In the genomic region with DNA sequence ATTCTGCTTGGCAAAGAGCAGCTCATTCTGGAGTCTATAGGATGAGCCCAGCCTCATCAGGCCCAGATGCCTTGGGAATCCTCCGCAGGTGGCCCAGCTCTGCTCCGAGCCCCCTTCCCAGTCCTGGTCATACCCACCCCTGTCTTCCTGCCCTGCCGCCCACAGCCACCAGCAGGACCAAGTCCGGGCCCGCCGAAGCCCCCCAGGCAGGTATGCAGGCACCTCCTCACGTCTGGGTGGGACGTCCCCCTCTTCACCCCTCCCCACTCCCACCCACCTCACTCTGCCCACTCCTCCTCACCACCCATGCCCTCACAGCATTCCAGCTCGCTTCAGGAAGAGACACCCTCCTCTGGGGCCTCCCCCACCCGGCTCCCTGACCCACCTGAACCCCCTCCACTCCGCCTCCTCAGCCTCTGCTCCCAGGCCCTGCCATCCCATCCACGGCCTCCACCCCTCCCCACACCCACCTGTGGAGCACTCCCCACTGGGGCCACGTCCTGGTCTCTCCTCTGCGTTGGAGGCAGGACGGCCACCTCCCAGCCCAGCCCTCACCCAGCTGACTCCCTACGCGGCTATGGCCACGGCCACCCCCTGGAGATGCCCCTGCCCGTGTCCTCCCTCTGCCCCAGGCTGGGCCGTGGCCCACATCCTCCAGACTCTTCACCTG, we compare ENCODE assay signal across 23 cellular contexts. TPM values are rescaled to one million over a fixed set of nuclear protein-coding genes. Genes with fewer than 3 reads are reported as not detected.
DNase-seq lines count a peak whose midpoint lies in the region; ATAC-seq, FAIRE-seq and TF ChIP-seq lines count a peak whose summit lies in the region.
"Had no signal": no experiment of that assay in that cellular context is flagged by ENCODE, and none has a peak within 500 bp of the region (broad histone marks: within the 10 kb centered on the region; RNA-seq: fewer than 3 reads in every experiment).

No MANE protein-coding gene starts in this region.

- H3K4ac ChIP-seq in IMR-90 (ENCODE audit: low read depth, low read length): no peak overlapping the region
- H3K4ac ChIP-seq in H1 (replicated peaks; ENCODE audit: insufficient read length, low read depth, low read length): no peak overlapping the region

- ATAC-seq in activated naive CD4-positive, alpha-beta T cell treated with anti-CD3 and anti-CD28 coated beads, Interleukin-2, amount 50 U/mL, for 72 hours: no peak
- ATAC-seq in IMR-90 (ENCODE audit: low read depth): no peak
- ATAC-seq in GM18861 (IDR thresholded peaks at IDR 0.05; ENCODE audit: unreplicated experiment): no peak
- ATAC-seq in left ventricle myocardium superior: no peak
- ATAC-seq: GM12878 had no signal

- H2BK120ac ChIP-seq in IMR-90 (ENCODE audit: low read depth, low read length) (no peak overlapping the region), H1 (replicated peaks; ENCODE audit: low read depth, low read length) (no peak overlapping the region)

- H3K9me3 ChIP-seq in IMR-90 (ENCODE audit: control insufficient read depth, insufficient read depth, low read length) (no peaks in the 10 kb centered on the region), H1 (ENCODE audit: insufficient read depth in 2 of 2, low read depth in 1 of 2, low read length in 1 of 2) (no peaks in the 10 kb centered on the region)
- H3K9me3 ChIP-seq: A549, BLaER1 had no signal

- peak overlapping the region; percentile 4 for H3K27ac Mint-ChIP-seq in activated naive CD4-positive, alpha-beta T cell treated with anti-CD3 and anti-CD28 coated beads, Interleukin-2, amount 10 ng/mL, durations not matched to agents 7 days and 5 days
- no peak overlapping the region for H3K27ac Mint-ChIP-seq in activated naive CD4-positive, alpha-beta T cell treated with anti-CD3 and anti-CD28 coated beads, Interleukin-2, amount 50 U/mL, for 72 hours
- H3K27ac Mint-ChIP-seq: CD14-positive monocyte; CD4-positive, alpha-beta memory T cell; HFFc6 had no signal

- H3K36me3 ChIP-seq in IMR-90 (ENCODE audit: control insufficient read depth, insufficient read depth, low read length) (no peaks in the 10 kb centered on the region), H1 (ENCODE audit: control insufficient read depth in 2 of 4, insufficient read depth in 4 of 4, low read length in 3 of 4) (no peaks in the 10 kb centered on the region; a peak in 1 of 8 replicates)
- H3K36me3 ChIP-seq: BLaER1 had no signal

- H3K4me2 ChIP-seq in IMR-90 (ENCODE audit: low read depth, low read length) (no peak overlapping the region), H1 (ENCODE audit: insufficient read depth in 1 of 2, low read depth in 2 of 2, low read length in 2 of 2) (no peak overlapping the region)
- H3K4me2 ChIP-seq: A549, BLaER1 had no signal

- H2BK15ac ChIP-seq in IMR-90 (ENCODE audit: low read depth, low read length) (no peak overlapping the region), H1 (ENCODE audit: low read length) (no peak overlapping the region)

- BruUV-seq in IMR-90 (replicated peaks; lab: Mats Ljungman, UMichigan): no TSS peak

- no peak for DNase-seq in activated naive CD4-positive, alpha-beta T cell treated with anti-CD3 and anti-CD28 coated beads, Interleukin-2, amount 10 ng/mL, durations not matched to agents 7 days and 5 days
- no peak for DNase-seq in activated naive CD4-positive, alpha-beta T cell treated with anti-CD3 and anti-CD28 coated beads, Interleukin-2, amount 50 U/mL, for 72 hours (ENCODE audit: low spot score in 2 of 2)
- no peak for DNase-seq in IMR-90
- no peak for DNase-seq in H1 (ENCODE audit: low read depth in 1 of 2, low spot score in 2 of 2)
- no peak for DNase-seq in DMS114 treated with DMSO at 0.1 percent for 48 hours (lab: John Stamatoyannopoulos, UW; ENCODE audit: unreplicated experiment)
- DNase-seq in left ventricle myocardium superior: no peak
- DNase-seq: Calu3; CD4-positive, alpha-beta memory T cell; DMS53; DND-41; EL; GM23248; HCEC 1CT; HFFc6; KG1 had no signal

- POLR2A ChIA-PET in IMR-90 (lab: Charles Lee; ENCODE audit: unreplicated experiment) (no interaction called here), H1 (lab: Charles Lee; ENCODE audit: partially characterized antibody) (interaction anchor here (1.0 to 1.1 kb wide), 2 partner anchors 9 to 98 kb away, joined by 3 read pairs; no protein-coding TSS in a partner anchor)

- CTCF ChIA-PET in activated naive CD4-positive, alpha-beta T cell treated with anti-CD3 and anti-CD28 coated beads, Interleukin-2, amount 10 ng/mL, durations not matched to agents 7 days and 5 days (lab: Charles Lee): no interaction called here
- CTCF ChIA-PET in IMR-90 (lab: Yijun Ruan, JAX): no interaction called here
- CTCF ChIA-PET in H1 (lab: Charles Lee; ENCODE audit: partially characterized antibody): interaction anchor here (1.1 to 1.8 kb wide), 3 partner anchors 23 to 205 kb away, joined by 3 to 5 read pairs (median 3); a partner anchor contains a TSS

- H3K4me1 ChIP-seq in IMR-90 (ENCODE audit: control insufficient read depth, insufficient read depth, low read length): no peaks in the 10 kb centered on the region
- H3K4me1 ChIP-seq in H1 (replicated peaks in 1 of 4; ENCODE audit: control insufficient read depth in 3 of 4, insufficient read depth in 4 of 4, low read length in 3 of 4): peaks cover 0 to 6% (median 3%) of the 10 kb centered on the region in 4 experiments; a peak in 4 of 7 replicates
- H3K4me1 ChIP-seq: A549 had no signal

- no peaks in the 10 kb centered on the region for H3K79me2 ChIP-seq in H1 (ENCODE audit: control insufficient read depth in 1 of 2, insufficient read depth in 2 of 2, low read length in 2 of 2)

- dilution Hi-C loops in IMR-90 (cut with HindIII; ENCODE audit: low sequenced_read_pairs, unreplicated experiment): no loop called here

- H4K20me1 ChIP-seq in IMR-90 (ENCODE audit: insufficient read depth, low read length) (no peaks in the 10 kb centered on the region), H1 (replicated peaks in 1 of 2; ENCODE audit: control insufficient read depth in 1 of 2, insufficient read depth in 2 of 2, low read length in 2 of 2) (peaks cover 0 to 1% of the 10 kb centered on the region in 2 experiments)

- H2BK12ac ChIP-seq in H1 (ENCODE audit: low read depth, low read length): no peak overlapping the region

- H2BK5ac ChIP-seq in IMR-90 (ENCODE audit: low read depth, low read length, poor library complexity, severe bottlenecking) (no peak overlapping the region), H1 (ENCODE audit: low read depth, low read length) (no peak overlapping the region)

- no peak overlapping the region for H3K9ac ChIP-seq in IMR-90 (ENCODE audit: low read depth, low read length)
- H3K9ac ChIP-seq in H1 (replicated peaks in 1 of 4; ENCODE audit: extremely low read depth in 1 of 4, low read depth in 3 of 4, low read length in 3 of 4): no peak overlapping the region
- H3K9ac ChIP-seq: BLaER1, GM23248 had no signal

- no peak overlapping the region for H3K4me3 ChIP-seq in IMR-90 (ENCODE audit: insufficient read depth, low read depth, low read length)
- H3K4me3 ChIP-seq in H1 (ENCODE audit: extremely low read depth in 1 of 4, insufficient read depth in 2 of 4, low read depth in 3 of 4, low read length in 4 of 4): no peak overlapping the region
- H3K4me3 ChIP-seq: A549, BLaER1, GM12878, GM23248 had no signal

- H3K9me1 ChIP-seq in IMR-90 (ENCODE audit: insufficient read depth, low read length): no peaks in the 10 kb centered on the region

- H3K14ac ChIP-seq in IMR-90 (replicated peaks; ENCODE audit: low read depth, low read length) (no peak overlapping the region), H1 (ENCODE audit: insufficient read length) (no peak overlapping the region)

- no peak overlapping the region for H3K4me3 Mint-ChIP-seq in activated naive CD4-positive, alpha-beta T cell treated with anti-CD3 and anti-CD28 coated beads, Interleukin-2, amount 10 ng/mL, durations not matched to agents 7 days and 5 days
- H3K4me3 Mint-ChIP-seq: CD14-positive monocyte; CD4-positive, alpha-beta memory T cell; HFFc6 had no signal

- TF ChIP-seq POLR2A in IMR-90 (IDR thresholded peaks at IDR 0.05; ENCODE audit: low read depth, low read length) (no peak), H1 (IDR thresholded peaks at IDR 0.05; ENCODE audit: control extremely low read depth in 1 of 2, low read depth in 2 of 2, low read length in 2 of 2) (no peak)

- FAIRE-seq in H1 (lab: Jason Lieb, UNC): no peak
- FAIRE-seq: A549, GM12878, H54 had no signal

- H3K18ac ChIP-seq in IMR-90 (ENCODE audit: low read depth, low read length) (no peak overlapping the region), H1 (ENCODE audit: extremely low read depth, low read length) (no peak overlapping the region)

- H3K27me3 ChIP-seq in IMR-90 (ENCODE audit: control insufficient read depth, insufficient read depth, low read length) (peaks cover 5% of the 10 kb centered on the region; the same call in 1 of the 2 replicates), H1 (replicated peaks in 1 of 4; ENCODE audit: control insufficient read depth in 3 of 4, extremely low read depth in 1 of 4, insufficient read depth in 3 of 4, low read length in 3 of 4) (no peaks in the 10 kb centered on the region)

- no peak overlapping the region for H2AK5ac ChIP-seq in IMR-90 (ENCODE audit: low read depth, low read length)
- H2AK5ac ChIP-seq in H1 (ENCODE audit: low read depth, low read length): no peak overlapping the region

- no peak overlapping the region for H2AK9ac ChIP-seq in IMR-90 (replicated peaks; ENCODE audit: low read depth, low read length, poor library complexity)

- H3K23me2 ChIP-seq in H1 (ENCODE audit: low read depth, low read length): no peaks in the 10 kb centered on the region

- in situ Hi-C loops in IMR-90 (cut with MboI; ENCODE audit: low sequenced_read_pairs): no loop called here

- no peaks in the 10 kb centered on the region for H3K36me3 Mint-ChIP-seq in activated naive CD4-positive, alpha-beta T cell treated with anti-CD3 and anti-CD28 coated beads, Interleukin-2, amount 10 ng/mL, durations not matched to agents 7 days and 5 days
- H3K36me3 Mint-ChIP-seq in activated naive CD4-positive, alpha-beta T cell treated with anti-CD3 and anti-CD28 coated beads, Interleukin-2, amount 50 U/mL, for 72 hours: no peaks in the 10 kb centered on the region
- H3K36me3 Mint-ChIP-seq: CD14-positive monocyte; CD4-positive, alpha-beta memory T cell had no signal

- TF ChIP-seq RAD21 in IMR-90 (IDR thresholded peaks at IDR 0.05; ENCODE audit: low read length) (no peak), H1 (IDR thresholded peaks at IDR 0.05 in 1 of 2, conservative IDR thresholded peaks at IDR 0.05 in 1 of 2; ENCODE audit: low read depth in 2 of 2, low read length in 2 of 2) (no peak)

- no peak overlapping the region for H4K91ac ChIP-seq in IMR-90 (ENCODE audit: insufficient read depth, low read depth, low read length)
- H4K91ac ChIP-seq in H1 (replicated peaks; ENCODE audit: insufficient read length, low read length): no peak overlapping the region

- peaks cover 3% of the 10 kb centered on the region for H3K9me3 Mint-ChIP-seq in activated naive CD4-positive, alpha-beta T cell treated with anti-CD3 and anti-CD28 coated beads, Interleukin-2, amount 10 ng/mL, durations not matched to agents 7 days and 5 days
- H3K9me3 Mint-ChIP-seq in activated naive CD4-positive, alpha-beta T cell treated with anti-CD3 and anti-CD28 coated beads, Interleukin-2, amount 50 U/mL, for 72 hours: no peaks in the 10 kb centered on the region
- H3K9me3 Mint-ChIP-seq: CD4-positive, alpha-beta memory T cell had no signal

- H4K8ac ChIP-seq in IMR-90 (ENCODE audit: low read depth in 2 of 2, low read length in 2 of 2) (no peak overlapping the region), H1 (ENCODE audit: extremely low read depth, insufficient read depth, low read length) (peak overlapping the region; percentile 79; the same call in 1 of the 2 replicates)

- no peak for TF ChIP-seq EP300 in H1 (IDR thresholded peaks at IDR 0.05; ENCODE audit: borderline replicate concordance in 1 of 2, low read depth in 2 of 2, low read length in 2 of 2)

- H3K27ac ChIP-seq in IMR-90 (ENCODE audit: insufficient read depth, low read length): no peak overlapping the region
- H3K27ac ChIP-seq in H1 (ENCODE audit: low read depth, low read length): no peak overlapping the region
- H3K27ac ChIP-seq: 22Rv1, A549, BLaER1, GM23248, HL-60 had no signal

- H3K4me1 Mint-ChIP-seq in activated naive CD4-positive, alpha-beta T cell treated with anti-CD3 and anti-CD28 coated beads, Interleukin-2, amount 10 ng/mL, durations not matched to agents 7 days and 5 days: no peaks in the 10 kb centered on the region

- 62% methylated on average over 14 of the region's 20 CpGs; no CpG with 5 or more reads in 1 of the 2 experiments for WGBS in IMR-90 (ENCODE audit: extremely low coverage in 2 of 2, insufficient read length in 1 of 2), 2 experiments
- 85% methylated on average over 13 of the region's 20 CpGs; no CpG with 5 or more reads in 1 of the 2 experiments for WGBS in H1 (ENCODE audit: extremely low coverage in 1 of 2, insufficient coverage in 1 of 2, insufficient read length in 1 of 2, insufficient replicate concordance in 2 of 2, low coverage in 1 of 2, low lambda C conversion rate in 2 of 2, missing lambda C conversion rate in 1 of 2), 2 experiments

- H2AFZ ChIP-seq in IMR-90 (replicated peaks; ENCODE audit: low read length, poor library complexity): peak overlapping the region; percentile 21
- no peak overlapping the region for H2AFZ ChIP-seq in H1 (ENCODE audit: low read length)
- H2AFZ ChIP-seq: GM23248 had no signal

- H3K56ac ChIP-seq in IMR-90 (ENCODE audit: extremely low read depth, insufficient read depth, low read length) (no peak overlapping the region), H1 (replicated peaks; ENCODE audit: insufficient read length, low read depth, low read length) (no peak overlapping the region)

- H3K27me3 Mint-ChIP-seq in activated naive CD4-positive, alpha-beta T cell treated with anti-CD3 and anti-CD28 coated beads, Interleukin-2, amount 10 ng/mL, durations not matched to agents 7 days and 5 days: peaks cover 10% of the 10 kb centered on the region

- H4K5ac ChIP-seq in IMR-90 (ENCODE audit: low read depth, low read length) (no peak overlapping the region), H1 (ENCODE audit: insufficient read length, low read depth, low read length) (no peak overlapping the region)

- H3K79me1 ChIP-seq in IMR-90 (ENCODE audit: low read depth in 1 of 2, low read length in 2 of 2): no peaks in the 10 kb centered on the region
- no peaks in the 10 kb centered on the region for H3K79me1 ChIP-seq in H1 (ENCODE audit: low read depth, low read length)

- no peak for TF ChIP-seq CTCF in IMR-90 (conservative IDR thresholded peaks at IDR 0.05; ENCODE audit: low read depth, low read length)
- TF ChIP-seq CTCF in H1 (IDR thresholded peaks at IDR 0.05; ENCODE audit: control extremely low read depth in 1 of 3, insufficient read depth in 1 of 3, low read depth in 1 of 3, low read length in 3 of 3): no peak

- H2BK20ac ChIP-seq in IMR-90 (ENCODE audit: low read depth, low read length) (no peak overlapping the region), H1 (ENCODE audit: low read length) (no peak overlapping the region)

- intact Hi-C loops in IMR-90 (cut with micrococcal nuclease) (no loop called here), left ventricle myocardium superior (cut with micrococcal nuclease) (no loop called here)

- no peak overlapping the region for H3K23ac ChIP-seq in IMR-90 (ENCODE audit: low read depth, low read length)
- no peak overlapping the region for H3K23ac ChIP-seq in H1 (ENCODE audit: insufficient read length)

RNA-seq across cellular contexts. Expression of a gene that starts 43.4 kb away (rescaled TPM):
- under 1 TPM in 1 of 2 donors, not detected in 1; 0.33 TPM for total RNA-seq in activated naive CD4-positive, alpha-beta T cell treated with anti-CD3 and anti-CD28 coated beads, Interleukin-2, amount 50 U/mL, for 72 hours
- total RNA-seq in IMR-90 (2012; rRNA removed): not detected in 2 replicates
- polyA plus RNA-seq in IMR-90 (2012; rRNA removed): 0.02 TPM in 1 of 2 replicates, not detected in the other
- 0.25 TPM in 1 of 2 replicates, not detected in the other for polyA plus RNA-seq in IMR-90 (2012; cell fraction: cytosol; rRNA removed)
- polyA plus RNA-seq in IMR-90 (2012; cell fraction: nucleus; rRNA removed; ENCODE audit: low replicate concordance): 0.07 TPM in 1 of 2 replicates, not detected in the other
- total RNA-seq in H1 (2021; fragmentation: NEBNext Ultra II Directional; extraction: Animal tissue kit (Norgen Biotek cat#: 25700)): 82.6 and 88.6 TPM in 2 replicates
- polyA plus RNA-seq in H1 (2011; rRNA removed): 243 and 277 TPM in 2 replicates
- 174 TPM for polyA plus RNA-seq in H1 (2011; cell fraction: cytosol; rRNA removed)
- polyA plus RNA-seq in H1 (2011; cell fraction: nucleus; rRNA removed): 206 TPM
- polyA plus RNA-seq in H1 (2012, experiment 1 of 2): 41.9 to 107 TPM (median 94.0 TPM) in 4 replicates
- polyA plus RNA-seq in H1 (2012, experiment 2 of 2): 88.7 TPM
- polyA plus RNA-seq in H1 (2013, experiment 1 of 2): 72.4 TPM
- polyA plus RNA-seq in H1 (2013, experiment 2 of 2): 73.2 TPM
- polyA minus RNA-seq in H1 (2011; rRNA and poly(A)+ RNA removed): 40.5 and 42.0 TPM in 2 replicates
- polyA minus RNA-seq in H1 (2011; cell fraction: cytosol; rRNA and poly(A)+ RNA removed): 39.6 TPM
- 33.1 TPM for polyA minus RNA-seq in H1 (2011; cell fraction: nucleus; rRNA and poly(A)+ RNA removed)
- total RNA-seq in left ventricle myocardium superior: 0.52 TPM
- total RNA-seq: CD4-positive, alpha-beta memory T cell; GM23248; HFFc6 had no signal
- polyA plus RNA-seq: CD14-positive monocyte; CD4-positive, alpha-beta memory T cell had no signal

Comparison
In these comparisons a context has a peak if more than half of its experiments do, and no peak if none do; other contexts are left out.
1. RNA of a gene that starts 43.4 kb away (total RNA-seq): 82.6 to 88.6 TPM in H1; 0.52 TPM in left ventricle myocardium superior (single experiment), 0.33 TPM in activated naive CD4-positive, alpha-beta T cell treated with anti-CD3 and anti-CD28 coated beads, Interleukin-2, amount 50 U/mL, for 72 hours and not detected in IMR-90; every median in the first group is over 10 times any median in the second.